ENCODE assay signal across 1 cellular context in the genomic region with DNA sequence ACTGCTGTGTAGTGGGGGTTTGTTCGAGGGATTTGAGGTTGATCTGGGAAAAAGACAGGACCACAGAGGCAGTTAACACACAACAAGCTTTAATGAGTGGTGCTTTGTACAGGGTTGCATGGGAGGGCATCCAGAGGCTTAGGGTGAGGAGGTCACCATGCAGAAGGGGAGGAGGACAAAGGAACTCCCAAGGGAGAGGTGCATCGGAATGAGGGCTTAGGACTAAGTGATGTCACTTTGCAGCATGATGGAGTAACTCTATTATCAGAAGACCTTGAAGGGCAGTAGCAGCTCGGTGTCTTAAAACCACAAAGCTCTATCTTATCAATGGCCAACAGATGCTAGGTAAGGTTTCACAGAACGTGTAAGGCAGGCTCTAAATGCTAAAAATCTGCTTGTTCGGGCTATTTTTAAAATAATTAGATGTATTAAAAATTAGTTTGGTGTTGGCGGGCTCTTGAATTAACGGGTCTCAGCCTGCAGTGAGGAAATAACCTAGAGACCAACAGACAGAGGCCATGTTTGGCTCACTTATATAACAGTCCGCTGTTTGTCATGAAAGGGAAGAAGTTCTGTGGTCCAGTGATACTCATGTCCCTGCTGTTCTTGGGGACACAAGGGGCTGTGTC.
TF ChIP-seq lines count a peak whose summit lies in the region.

No MANE protein-coding gene starts in this region.

TF ChIP-seq in HEK293, 187 proteins besides CTCF, POLR2A, EP300 and RAD21:
- no peak for TF ChIP-seq ZNF404 (tag by site-specific recombination; IDR thresholded peaks at IDR 0.05)
- no peak for TF ChIP-seq HOXD13 (CRISPR knock-in tag; IDR thresholded peaks at IDR 0.05; ENCODE audit: borderline replicate concordance)
- TF ChIP-seq ZNF169 (tag by site-specific recombination; IDR thresholded peaks at IDR 0.05) = no peak
- TF ChIP-seq ZFP41 (tag by site-specific recombination; IDR thresholded peaks at IDR 0.05; ENCODE audit: borderline replicate concordance) = no peak
- TF ChIP-seq, protein P1, sequence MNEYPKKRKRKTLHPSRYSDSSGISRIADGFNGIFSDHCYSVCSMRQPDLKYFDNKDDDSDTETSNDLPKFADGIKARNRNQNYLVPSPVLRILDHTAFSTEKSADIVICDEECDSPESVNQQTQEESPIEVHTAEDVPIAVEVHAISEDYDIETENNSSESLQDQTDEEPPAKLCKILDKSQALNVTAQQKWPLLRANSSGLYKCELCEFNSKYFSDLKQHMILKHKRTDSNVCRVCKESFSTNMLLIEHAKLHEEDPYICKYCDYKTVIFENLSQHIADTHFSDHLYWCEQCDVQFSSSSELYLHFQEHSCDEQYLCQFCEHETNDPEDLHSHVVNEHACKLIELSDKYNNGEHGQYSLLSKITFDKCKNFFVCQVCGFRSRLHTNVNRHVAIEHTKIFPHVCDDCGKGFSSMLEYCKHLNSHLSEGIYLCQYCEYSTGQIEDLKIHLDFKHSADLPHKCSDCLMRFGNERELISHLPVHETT (tag by site-specific recombination; IDR thresholded peaks at IDR 0.05) = no peak
- peak; percentile 31; the same call in 1 of the 2 replicates for TF ChIP-seq ZBTB21 (tag by site-specific recombination; IDR thresholded peaks at IDR 0.05)
- TF ChIP-seq ZNF48 (tag by site-specific recombination; IDR thresholded peaks at IDR 0.05) = no peak
- TF ChIP-seq ZNF549 (tag by site-specific recombination; IDR thresholded peaks at IDR 0.05) = no peak
- TF ChIP-seq FEZF1 (tag by site-specific recombination; IDR thresholded peaks at IDR 0.05) = no peak
- TF ChIP-seq ZNF629 (tag by site-specific recombination; IDR thresholded peaks at IDR 0.05) = peak; percentile 62; the same call in 1 of the 2 replicates
- no peak for TF ChIP-seq ZNF138 (tag by site-specific recombination; IDR thresholded peaks at IDR 0.05; ENCODE audit: borderline replicate concordance)
